25 cellular contexts compared by ENCODE assay signal in the genomic region with DNA sequence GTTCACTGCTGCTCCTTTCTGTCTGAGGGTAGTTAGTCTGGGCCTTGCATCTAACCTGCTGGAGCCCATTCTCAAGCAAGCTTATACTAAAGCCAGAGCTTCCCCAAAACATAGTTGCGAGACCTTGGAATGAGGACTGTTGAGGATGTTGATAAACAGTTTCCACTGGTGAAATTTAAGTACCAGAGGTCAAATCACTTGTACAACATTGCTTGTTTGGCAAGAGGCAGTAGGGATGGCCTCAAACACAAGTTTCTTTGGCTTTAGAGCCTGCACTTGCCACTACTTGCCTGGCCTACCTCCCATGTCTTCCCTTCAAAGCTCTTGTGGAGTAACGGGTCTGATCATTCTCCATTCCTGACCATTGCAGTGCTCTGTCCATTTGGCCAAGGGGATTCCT.
DNase-seq lines count a peak whose midpoint lies in the region; ATAC-seq and TF ChIP-seq lines count a peak whose summit lies in the region.
"Had no signal": no experiment of that assay in that cellular context is flagged by ENCODE, and none has a peak within 500 bp of the region (broad histone marks: within the 10 kb centered on the region; RNA-seq: fewer than 3 reads in every experiment).

No MANE protein-coding gene starts in this region.

- H3K27ac ChIP-seq in heart right ventricle (peak overlapping the region in 3 of 10 donors; percentile 1 to 26 (median 15)), IMR-90 (ENCODE audit: insufficient read depth, low read length) (peak overlapping the region; percentile 28; the same call in 1 of the 2 replicates)
- H3K27ac ChIP-seq: A549; BLaER1 treated with 17β-estradiol and CSF1 and Interleukin-3, amounts not matched to agents 10 nM and 100 nM; PC-9 had no signal

- H3K9ac ChIP-seq in IMR-90 (ENCODE audit: low read depth, low read length) = no peak overlapping the region
- H3K9ac ChIP-seq: BLaER1 treated with 17β-estradiol and CSF1 and Interleukin-3, amounts not matched to agents 10 nM and 100 nM had no signal

- dilution Hi-C loops in IMR-90 (cut with HindIII; ENCODE audit: low sequenced_read_pairs, unreplicated experiment) = no loop called here

- H2BK5ac ChIP-seq in IMR-90 (ENCODE audit: low read depth, low read length, poor library complexity, severe bottlenecking) = no peak overlapping the region

- H3K79me1 ChIP-seq in IMR-90 (ENCODE audit: low read depth in 1 of 2, low read length in 2 of 2) = no peaks in the 10 kb centered on the region

- H3K4me1 ChIP-seq in heart right ventricle (peaks cover 0 to 43% (median 18%) of the 10 kb centered on the region in 9 donors), IMR-90 (ENCODE audit: control insufficient read depth, insufficient read depth, low read length) (peaks cover 10% of the 10 kb centered on the region)
- H3K4me1 ChIP-seq: A549; BLaER1 treated with 17β-estradiol and CSF1 and Interleukin-3, amounts not matched to agents 10 nM and 100 nM had no signal

- H2BK120ac ChIP-seq in IMR-90 (ENCODE audit: low read depth, low read length) = no peak overlapping the region

- H3K23ac ChIP-seq in IMR-90 (ENCODE audit: low read depth, low read length) = no peak overlapping the region; the same call in 1 of the 2 replicates

- intact Hi-C loops in heart right ventricle (cut with DNase I) = loop anchor here in 1 of 10 donors (10.0 kb wide), 1 partner anchor 265 kb away; the partner anchor contains the start of gene FHOD3
- intact Hi-C loops in Right ventricle myocardium inferior (cut with DNase I) = no loop called here
- intact Hi-C loops in IMR-90 (cut with micrococcal nuclease) = no loop called here

- H3K4ac ChIP-seq in IMR-90 (ENCODE audit: low read depth, low read length) = no peak overlapping the region

- H4K8ac ChIP-seq in IMR-90 (ENCODE audit: low read depth in 2 of 2, low read length in 2 of 2) = no peak overlapping the region

- H3K4me3 Mint-ChIP-seq in activated CD4-positive, alpha-beta T cell treated with anti-CD3 and anti-CD28 coated beads, Interleukin-2, amount 10 ng/mL, durations not matched to agents 7 days and 5 days = no peak overlapping the region
- H3K4me3 Mint-ChIP-seq: CD4-positive, alpha-beta T cell; IgD-negative memory B cell had no signal

- H4K5ac ChIP-seq in IMR-90 (ENCODE audit: low read depth, low read length) = peak overlapping the region; percentile 0; the same call in 1 of the 2 replicates

- H3K27ac Mint-ChIP-seq in activated CD4-positive, alpha-beta T cell treated with anti-CD3 and anti-CD28 coated beads, Interleukin-2, amount 10 ng/mL, durations not matched to agents 7 days and 5 days = no peak overlapping the region
- H3K27ac Mint-ChIP-seq: CD4-positive, alpha-beta T cell; IgD-negative memory B cell had no signal

- H3K4me3 ChIP-seq in heart right ventricle = no peak overlapping the region
- H3K4me3 ChIP-seq in IMR-90 (ENCODE audit: insufficient read depth, low read depth, low read length) = no peak overlapping the region
- H3K4me3 ChIP-seq: A549; BLaER1 treated with 17β-estradiol and CSF1 and Interleukin-3, amounts not matched to agents 10 nM and 100 nM; HAP-1; PC-9 had no signal

- no peak for TF ChIP-seq RAD21 in IMR-90 (IDR thresholded peaks at IDR 0.05; ENCODE audit: low read length)

- no peak overlapping the region for H2AK9ac ChIP-seq in IMR-90 (replicated peaks; ENCODE audit: low read depth, low read length, poor library complexity)

- peak overlapping the region; percentile 37; the same call in 1 of the 2 replicates for H3K18ac ChIP-seq in IMR-90 (ENCODE audit: low read depth, low read length)

- TF ChIP-seq POLR2A in IMR-90 (IDR thresholded peaks at IDR 0.05; ENCODE audit: low read depth, low read length) = no peak

- H3K9me3 ChIP-seq in heart right ventricle (peaks cover 0 to 4% (median 0%) of the 10 kb centered on the region in 11 donors), IMR-90 (ENCODE audit: control insufficient read depth, insufficient read depth, low read length) (no peaks in the 10 kb centered on the region)
- H3K9me3 ChIP-seq: A549; BLaER1 treated with 17β-estradiol and CSF1 and Interleukin-3, amounts not matched to agents 10 nM and 100 nM had no signal

- POLR2A ChIA-PET in IMR-90 (lab: Charles Lee; ENCODE audit: unreplicated experiment) = no interaction called here
- POLR2A ChIA-PET in activated CD4-positive, alpha-beta T cell treated with anti-CD3 and anti-CD28 coated beads, Interleukin-2, amount 10 ng/mL, durations not matched to agents 7 days and 5 days (lab: Charles Lee) = no interaction called here

- CTCF ChIA-PET in IMR-90 (lab: Yijun Ruan, JAX) = no interaction called here
- CTCF ChIA-PET in activated CD4-positive, alpha-beta T cell treated with anti-CD3 and anti-CD28 coated beads, Interleukin-2, amount 10 ng/mL, durations not matched to agents 7 days and 5 days (lab: Charles Lee) = interaction anchor here (0.6 to 1.1 kb wide), 4 partner anchors 8 to 215 kb away, joined by 3 to 6 read pairs (median 4); no protein-coding TSS in a partner anchor

- H4K91ac ChIP-seq in IMR-90 (ENCODE audit: insufficient read depth, low read depth, low read length) = no peak overlapping the region

- H3K56ac ChIP-seq in IMR-90 (ENCODE audit: extremely low read depth, insufficient read depth, low read length) = no peak overlapping the region

- DNase-seq in heart right ventricle = no peak
- DNase-seq in Right ventricle myocardium inferior (ENCODE audit: missing footprints) = no peak
- no peak for DNase-seq in IMR-90
- DNase-seq in fibroblast of peridontal ligament (ENCODE audit: extremely low read depth) = peak; percentile 5
- no peak for DNase-seq in activated CD4-positive, alpha-beta T cell treated with anti-CD3 and anti-CD28 coated beads, Interleukin-2, amount 10 ng/mL, durations not matched to agents 7 days and 5 days
- no peak for DNase-seq in SIG-M5 (lab: John Stamatoyannopoulos, UW)
- DNase-seq in KG1 (lab: John Stamatoyannopoulos, UW) = no peak
- DNase-seq: AML-193; CD4-positive, alpha-beta T cell; GDM1; NCI-H1048; NCI-H1436; NCI-H187; NCI-H2081 treated with DMSO at 0.1 percent for 48 hours; NCI-H2171; NCI-H345; NCI-H524; NCI-H774; PC-9; SHP77; T-helper 1 cell had no signal

- ATAC-seq in heart right ventricle (peak in 5 of 8 donors; percentile 16 to 50 (median 36)), Right ventricle myocardium inferior (no peak), IMR-90 (ENCODE audit: low read depth) (no peak)
- ATAC-seq: A549 had no signal

- no peak overlapping the region for H3K4me2 ChIP-seq in IMR-90 (ENCODE audit: low read depth, low read length)
- H3K4me2 ChIP-seq: A549; BLaER1 treated with 17β-estradiol and CSF1 and Interleukin-3, amounts not matched to agents 10 nM and 100 nM; PC-9 had no signal

- no peaks in the 10 kb centered on the region for H3K9me3 Mint-ChIP-seq in activated CD4-positive, alpha-beta T cell treated with anti-CD3 and anti-CD28 coated beads, Interleukin-2, amount 10 ng/mL, durations not matched to agents 7 days and 5 days

- no peak overlapping the region for H2BK20ac ChIP-seq in IMR-90 (ENCODE audit: low read depth, low read length)

- 45 to 65% methylated on average over 2 of the region's 2 CpGs for WGBS in heart right ventricle, 2 donors
- no CpG with 5 or more reads among the region's 2 CpGs for WGBS in IMR-90 (ENCODE audit: extremely low coverage in 2 of 2, insufficient read length in 1 of 2), 2 experiments

- H3K9me1 ChIP-seq in IMR-90 (ENCODE audit: insufficient read depth, low read length) = no peaks in the 10 kb centered on the region; the same call in 1 of the 2 replicates

- TF ChIP-seq CTCF in heart right ventricle (IDR thresholded peaks at IDR 0.05) (no peak), IMR-90 (conservative IDR thresholded peaks at IDR 0.05; ENCODE audit: low read depth, low read length) (no peak)

- BruUV-seq in IMR-90 (replicated peaks; lab: Mats Ljungman, UMichigan) = no TSS peak

- no peaks in the 10 kb centered on the region for H3K36me3 Mint-ChIP-seq in activated CD4-positive, alpha-beta T cell treated with anti-CD3 and anti-CD28 coated beads, Interleukin-2, amount 10 ng/mL, durations not matched to agents 7 days and 5 days (ENCODE audit: low read depth)
- H3K36me3 Mint-ChIP-seq: IgD-negative memory B cell had no signal

- no peak overlapping the region for H2AK5ac ChIP-seq in IMR-90 (ENCODE audit: low read depth, low read length)

- H3K27me3 ChIP-seq in heart right ventricle (no peaks in the 10 kb centered on the region), IMR-90 (ENCODE audit: control insufficient read depth, insufficient read depth, low read length) (no peaks in the 10 kb centered on the region)
- H3K27me3 ChIP-seq: BLaER1 treated with 17β-estradiol and CSF1 and Interleukin-3, amounts not matched to agents 10 nM and 100 nM had no signal

- H2BK15ac ChIP-seq in IMR-90 (ENCODE audit: low read depth, low read length) = no peak overlapping the region

- peaks cover 8% of the 10 kb centered on the region for H3K27me3 Mint-ChIP-seq in activated CD4-positive, alpha-beta T cell treated with anti-CD3 and anti-CD28 coated beads, Interleukin-2, amount 10 ng/mL, durations not matched to agents 7 days and 5 days

- H3K4me1 Mint-ChIP-seq in activated CD4-positive, alpha-beta T cell treated with anti-CD3 and anti-CD28 coated beads, Interleukin-2, amount 10 ng/mL, durations not matched to agents 7 days and 5 days = no peaks in the 10 kb centered on the region

- H4K20me1 ChIP-seq in IMR-90 (ENCODE audit: insufficient read depth, low read length) = no peaks in the 10 kb centered on the region; the same call in 1 of the 2 replicates
- H4K20me1 ChIP-seq: BLaER1 treated with 17β-estradiol and CSF1 and Interleukin-3, amounts not matched to agents 10 nM and 100 nM had no signal

- H3K36me3 ChIP-seq in heart right ventricle = no peaks in the 10 kb centered on the region
- no peaks in the 10 kb centered on the region for H3K36me3 ChIP-seq in IMR-90 (ENCODE audit: control insufficient read depth, insufficient read depth, low read length)
- H3K36me3 ChIP-seq: BLaER1 treated with 17β-estradiol and CSF1 and Interleukin-3, amounts not matched to agents 10 nM and 100 nM; HAP-1 had no signal

- no peak overlapping the region for H2AFZ ChIP-seq in IMR-90 (replicated peaks; ENCODE audit: low read length, poor library complexity)
- H2AFZ ChIP-seq: PC-9 had no signal

- 0 out of 2 replicates have a peak overlapping the region, but pooled peaks have one; percentile 1 for H3K14ac ChIP-seq in IMR-90 (replicated peaks; ENCODE audit: low read depth, low read length)

- in situ Hi-C loops in IMR-90 (cut with MboI; ENCODE audit: low sequenced_read_pairs) = no loop called here

TF ChIP-seq in IMR-90, 13 proteins besides CTCF, POLR2A, EP300 and RAD21 (continues in another document):
- TF ChIP-seq RCOR1 (IDR thresholded peaks at IDR 0.05; ENCODE audit: insufficient replicate concordance, low read length) (no peak), RFX5 (IDR thresholded peaks at IDR 0.05; ENCODE audit: low read depth, low read length) (no peak)

Comparison
In these comparisons a context has a peak if more than half of its experiments do, and no peak if none do; other contexts are left out.
1. ATAC-seq: peak in heart right ventricle (5 of 8); none in Right ventricle myocardium inferior (single experiment) and IMR-90 (single experiment).